9 cellular contexts compared by ENCODE assay signal in genomic region chr1:91018006-91018405, GRCh38. TPM values are rescaled to one million over a fixed set of nuclear protein-coding genes. Genes with fewer than 3 reads are reported as not detected.
DNase-seq lines count a peak whose midpoint lies in the region; ATAC-seq and TF ChIP-seq lines count a peak whose summit lies in the region.
"Had no signal": no experiment of that assay in that cellular context is flagged by ENCODE, and none has a peak within 500 bp of the region (broad histone marks: within the 10 kb centered on the region; RNA-seq: fewer than 3 reads in every experiment).

No MANE protein-coding gene starts in this region.

- H2AFZ ChIP-seq in SU-DHL-6 (ENCODE audit: low read depth, low read length, severe bottlenecking), result no peak overlapping the region

- H3K9me2 ChIP-seq in SU-DHL-6 (replicated peaks; ENCODE audit: insufficient read depth, low read length), result no peaks in the 10 kb centered on the region

- peak overlapping the region; percentile 93 for H3K4me2 ChIP-seq in SU-DHL-6 (ENCODE audit: low read depth, low read length, poor library complexity, severe bottlenecking)

- ATAC-seq in HG03097 (IDR thresholded peaks at IDR 0.05; ENCODE audit: low FRiP score, unreplicated experiment), result no peak
- ATAC-seq in left lung, result no peak

- H3K36me3 ChIP-seq in A673 (ENCODE audit: insufficient read depth, low read length, poor library complexity, severe bottlenecking) (no peaks in the 10 kb centered on the region), SU-DHL-6 (ENCODE audit: low read length) (peaks cover 16% of the 10 kb centered on the region), left lung (no peaks in the 10 kb centered on the region)

- peak; percentile 65 for TF ChIP-seq CTCF in A673 (conservative IDR thresholded peaks at IDR 0.05; ENCODE audit: low read depth, low read length)
- peak; percentile 47 for TF ChIP-seq CTCF in GM12864 (IDR thresholded peaks at IDR 0.05; ENCODE audit: low read depth, low read length, missing control alignments)
- peak; percentile 29 for TF ChIP-seq CTCF in SU-DHL-6 (IDR thresholded peaks at IDR 0.05; ENCODE audit: insufficient read depth, low read length, poor library complexity, severe bottlenecking)
- TF ChIP-seq CTCF in fibroblast of villous mesenchyme (IDR thresholded peaks at IDR 0.05; ENCODE audit: insufficient read depth, low read depth, low read length), result peak; percentile 49
- TF ChIP-seq CTCF in left lung (IDR thresholded peaks at IDR 0.05), result no peak

- CTCF ChIA-PET in A673 (lab: Charles Lee), result interaction anchor here (0.6 to 1.2 kb wide), 3 partner anchors 10 to 154 kb away, joined by 3 to 5 read pairs (median 4); no protein-coding TSS in a partner anchor

- H3K79me2 ChIP-seq in SU-DHL-6 (ENCODE audit: insufficient read depth, low read length), result peaks cover 83% of the 10 kb centered on the region

- H4K20me1 ChIP-seq in SU-DHL-6 (ENCODE audit: low read depth, low read length), result peaks cover 29% of the 10 kb centered on the region

- H3K9ac ChIP-seq in SU-DHL-6 (ENCODE audit: low read length), result no peak overlapping the region

- BruUV-seq in A673 (replicated peaks; lab: Mats Ljungman, UMichigan), result no TSS peak

- H3K27ac ChIP-seq in A673 (ENCODE audit: low read depth, low read length, poor library complexity, severe bottlenecking) (no peak overlapping the region), SU-DHL-6 (ENCODE audit: low read depth, low read length) (no peak overlapping the region; the same call in 1 of the 2 replicates), left lung (no peak overlapping the region)
- H3K27ac ChIP-seq: SK-N-MC had no signal

- H3K27me3 ChIP-seq in A673 (replicated peaks; ENCODE audit: insufficient read depth, low read depth, low read length, poor library complexity), result no peaks in the 10 kb centered on the region
- no peaks in the 10 kb centered on the region for H3K27me3 ChIP-seq in SU-DHL-6 (ENCODE audit: low read length)
- H3K27me3 ChIP-seq in left lung, result no peaks in the 10 kb centered on the region

- H3K4me3 ChIP-seq in A673 (ENCODE audit: low read depth, low read length, poor library complexity, severe bottlenecking), result no peak overlapping the region
- H3K4me3 ChIP-seq in GM12864 (ENCODE audit: low read depth, low read length), result no peak overlapping the region
- H3K4me3 ChIP-seq in SU-DHL-6 (ENCODE audit: insufficient read depth, low read length, poor library complexity, severe bottlenecking), result no peak overlapping the region
- H3K4me3 ChIP-seq in fibroblast of villous mesenchyme (ENCODE audit: low read depth, low read length), result no peak overlapping the region
- H3K4me3 ChIP-seq in left lung, result no peak overlapping the region

- H3K4me1 ChIP-seq in A673 (ENCODE audit: insufficient read depth, low read length, poor library complexity, severe bottlenecking) (peaks cover 34% of the 10 kb centered on the region), left lung (peaks cover 15 to 76% of the 10 kb centered on the region in 2 donors)

- intact Hi-C loops in A673 (cut with micrococcal nuclease; ENCODE audit: unreplicated experiment) (loop anchor here (5.0 kb wide), 1 partner anchor 296 kb away; no protein-coding TSS in a partner anchor), left lung (cut with DNase I) (no loop called here)

- POLR2A ChIA-PET in A673 (lab: Charles Lee; ENCODE audit: low non-redundant PET), result interaction anchor here (0.6 to 0.7 kb wide), 2 partner anchors 9 to 63 kb away, joined by 3 read pairs; no protein-coding TSS in a partner anchor

- peaks cover 17% of the 10 kb centered on the region for H3F3A ChIP-seq in SU-DHL-6 (ENCODE audit: insufficient read depth)

- no peaks in the 10 kb centered on the region for H3K9me3 ChIP-seq in A673 (ENCODE audit: low read depth, low read length, poor library complexity, severe bottlenecking)
- no peaks in the 10 kb centered on the region for H3K9me3 ChIP-seq in SU-DHL-6 (ENCODE audit: insufficient read depth, low read length)
- H3K9me3 ChIP-seq in left lung, result no peaks in the 10 kb centered on the region

- DNase-seq in A673 (ENCODE audit: low spot score) (peak; percentile 56), GM12864 (ENCODE audit: low read depth) (no peak), fibroblast of villous mesenchyme (ENCODE audit: low read depth) (peak; percentile 28), SHP77 (lab: John Stamatoyannopoulos, UW) (no peak), NCI-H748 (lab: John Stamatoyannopoulos, UW; ENCODE audit: unreplicated experiment) (no peak), left lung (no peak)

RNA-seq across cellular contexts. Expression of gene ZNF644, which starts 3.8 kb away (rescaled TPM):
- total RNA-seq in A673 (2021), result 69.6 and 80.4 TPM in 2 replicates
- 58.0 and 92.4 TPM in 2 replicates for total RNA-seq in fibroblast of villous mesenchyme
- total RNA-seq in left lung, result 10 to 100 TPM; 52.6 to 53.5 TPM

Comparison
In these comparisons a context has a peak if more than half of its experiments do, and no peak if none do; other contexts are left out.
1. DNase-seq: peak in A673 (single experiment) and fibroblast of villous mesenchyme (single experiment); none in GM12864 (single experiment), SHP77 (0 of 2), NCI-H748 (single experiment) and left lung (0 of 2).
2. CTCF ChIP-seq: peak in A673 (single experiment), GM12864 (single experiment), SU-DHL-6 (single experiment) and fibroblast of villous mesenchyme (single experiment); none in left lung (0 of 2).